In genomic region chr1:225845633-225846259, GRCh38 we compare ENCODE assay signal across 8 cellular contexts. TPM values are rescaled to one million over a fixed set of nuclear protein-coding genes. Genes with fewer than 3 reads are reported as not detected.
DNase-seq lines count a peak whose midpoint lies in the region; ATAC-seq and TF ChIP-seq lines count a peak whose summit lies in the region.

No MANE protein-coding gene starts in this region.

- in situ Hi-C loops in GM13976 (cut with MboI; ENCODE audit: low sequenced_read_pairs, unreplicated experiment) = no loop called here

- H3K4me3 Mint-ChIP-seq in activated T-cell treated with anti-CD3 and anti-CD28 coated beads, Interleukin-2, amount 50 U/mL, for 4 hours = no peak overlapping the region
- no peak overlapping the region for H3K4me3 Mint-ChIP-seq in osteocyte (ENCODE audit: unreplicated experiment)

- TF ChIP-seq CTCF in AG09319 (IDR thresholded peaks at IDR 0.05; ENCODE audit: low read depth, low read length) = peak; percentile 85
- TF ChIP-seq CTCF in GM13976 (IDR thresholded peaks at IDR 0.05; ENCODE audit: borderline replicate concordance, control extremely low read depth, extremely low read depth, insufficient read depth, missing control alignments) = peak; percentile 29
- peak; percentile 80 for TF ChIP-seq CTCF in osteocyte (IDR thresholded peaks at IDR 0.05)

- H3K4me1 Mint-ChIP-seq in activated T-cell treated with anti-CD3 and anti-CD28 coated beads, Interleukin-2, amount 50 U/mL, for 4 hours (ENCODE audit: low read depth) = peaks cover 42% of the 10 kb centered on the region
- peaks cover 5% of the 10 kb centered on the region for H3K4me1 Mint-ChIP-seq in osteocyte (ENCODE audit: unreplicated experiment)

- ATAC-seq in activated T-cell treated with anti-CD3 and anti-CD28 coated beads, Interleukin-2, amount 50 U/mL, for 4 hours = peak in 1 of 2 donors; percentile 42
- ATAC-seq in GM21786 (IDR thresholded peaks at IDR 0.05; ENCODE audit: unreplicated experiment) (no peak), GM19023 (IDR thresholded peaks at IDR 0.05; ENCODE audit: unreplicated experiment) (no peak)

- H3K27me3 Mint-ChIP-seq in activated T-cell treated with anti-CD3 and anti-CD28 coated beads, Interleukin-2, amount 50 U/mL, for 4 hours (ENCODE audit: low read depth) = no peaks in the 10 kb centered on the region
- H3K27me3 Mint-ChIP-seq in osteocyte (ENCODE audit: unreplicated experiment) = no peaks in the 10 kb centered on the region

- DNase-seq in AG09319 (ENCODE audit: extremely low read depth, low read depth) = peak; percentile 61
- DNase-seq in GM13976 (ENCODE audit: low spot score) = peak; percentile 57
- peak; percentile 47 to 71 for DNase-seq in NCI-H526 (lab: John Stamatoyannopoulos, UW)
- DNase-seq in activated T-cell treated with anti-CD3 and anti-CD28 coated beads, Interleukin-2, amount 50 U/mL, for 4 hours = peak; percentile 20
- DNase-seq in germinal center (ENCODE audit: low spot score) = peak; percentile 22
- DNase-seq in osteocyte (ENCODE audit: extremely low spot score, unreplicated experiment) = peak; percentile 90

- H3K9me3 Mint-ChIP-seq in activated T-cell treated with anti-CD3 and anti-CD28 coated beads, Interleukin-2, amount 50 U/mL, for 4 hours = no peaks in the 10 kb centered on the region
- H3K9me3 Mint-ChIP-seq in osteocyte (ENCODE audit: unreplicated experiment) = no peaks in the 10 kb centered on the region

- H3K36me3 Mint-ChIP-seq in activated T-cell treated with anti-CD3 and anti-CD28 coated beads, Interleukin-2, amount 50 U/mL, for 4 hours (ENCODE audit: insufficient read depth) = peaks cover 6% of the 10 kb centered on the region
- H3K36me3 Mint-ChIP-seq in osteocyte (ENCODE audit: unreplicated experiment) = peaks cover 3% of the 10 kb centered on the region

- H3K27ac Mint-ChIP-seq in osteocyte (ENCODE audit: unreplicated experiment) = peak overlapping the region; percentile 62

RNA-seq across cellular contexts. Expression of gene EPHX1, which starts 35.8 kb away (rescaled TPM):
- 1 to 10 TPM; 1.8 to 2.2 (median 1.9) TPM for total RNA-seq in activated T-cell treated with anti-CD3 and anti-CD28 coated beads, Interleukin-2, amount 50 U/mL, for 4 hours
- total RNA-seq in osteocyte = 30.3 and 32.3 TPM in 2 replicates

RNA-seq across cellular contexts. Expression of gene TMEM63A, which starts 36.4 kb away (rescaled TPM):
- total RNA-seq in activated T-cell treated with anti-CD3 and anti-CD28 coated beads, Interleukin-2, amount 50 U/mL, for 4 hours = 10 to 100 TPM in 1 of 3 donors, 1 to 10 TPM in 2; 7.1 to 13.5 (median 9.1) TPM
- 50.8 and 54.8 TPM in 2 replicates for total RNA-seq in osteocyte

RNA-seq across cellular contexts. Expression of gene LEFTY1, which starts 43.2 kb away (rescaled TPM):
- under 1 TPM in 1 of 3 donors, not detected in 2; 0.22 TPM for total RNA-seq in activated T-cell treated with anti-CD3 and anti-CD28 coated beads, Interleukin-2, amount 50 U/mL, for 4 hours
- 0.24 and 0.40 TPM in 2 replicates for total RNA-seq in osteocyte

Comparison
In these comparisons a context has a peak if more than half of its experiments do, and no peak if none do; other contexts are left out.
1. DNase-seq: peak in every context shown above with its lines; median percentile 90 in osteocyte; 61 in AG09319; 59 in NCI-H526; 57 in GM13976; 22 in germinal center; 20 in activated T-cell treated with anti-CD3 and anti-CD28 coated beads, Interleukin-2, amount 50 U/mL, for 4 hours.
2. CTCF ChIP-seq: peak in every context shown above with its lines; median percentile 85 in AG09319; 80 in osteocyte; 29 in GM13976.